In genomic region chr13:23754506-23754905, GRCh38 we compare ENCODE assay signal across 17 cellular contexts.
DNase-seq lines count a peak whose midpoint lies in the region; ATAC-seq and TF ChIP-seq lines count a peak whose summit lies in the region.
"Had no signal": no experiment of that assay in that cellular context is flagged by ENCODE, and none has a peak within 500 bp of the region (broad histone marks: within the 10 kb centered on the region; RNA-seq: fewer than 3 reads in every experiment).

No MANE protein-coding gene starts in this region.

- H3K27ac Mint-ChIP-seq in CD4-positive, alpha-beta T cell = peak overlapping the region; percentile 75
- H3K27ac Mint-ChIP-seq in activated naive CD4-positive, alpha-beta T cell treated with anti-CD3 and anti-CD28 coated beads for 36 hours = no peak overlapping the region
- no peak overlapping the region for H3K27ac Mint-ChIP-seq in WTC11

- H3K9me3 Mint-ChIP-seq in CD4-positive, alpha-beta T cell = no peaks in the 10 kb centered on the region
- no peaks in the 10 kb centered on the region for H3K9me3 Mint-ChIP-seq in activated naive CD4-positive, alpha-beta T cell treated with anti-CD3 and anti-CD28 coated beads for 36 hours
- no peaks in the 10 kb centered on the region for H3K9me3 Mint-ChIP-seq in WTC11

- peaks cover 67% of the 10 kb centered on the region for H3K4me1 ChIP-seq in KMS-11 (ENCODE audit: low read depth, poor library complexity, severe bottlenecking)
- H3K4me1 ChIP-seq: BLaER1 had no signal

- POLR2A ChIA-PET in CD4-positive, alpha-beta T cell (lab: Charles Lee) = interaction anchor here (1.0 kb wide), 1 partner anchor 11 kb away, joined by 5 read pairs; no protein-coding TSS in a partner anchor
- POLR2A ChIA-PET in WTC11 (lab: Charles Lee) = no interaction called here

- DNase-seq in CD4-positive, alpha-beta T cell = peak in 7 of 10 experiments; percentile 7 to 31 (median 18)
- peak; percentile 41 for DNase-seq in activated naive CD4-positive, alpha-beta T cell treated with anti-CD3 and anti-CD28 coated beads for 36 hours
- DNase-seq in lung microvascular endothelial cell (ENCODE audit: low read depth in 2 of 2) (peak; percentile 12 to 59), WTC11 (ENCODE audit: low spot score) (no peak)
- DNase-seq: anterior cingulate cortex, HCEC 1CT, KG1, NCI-H146, NCI-H446 treated with DMSO at 0.1 percent for 48 hours had no signal

- no peak overlapping the region for H3K27ac ChIP-seq in CD4-positive, alpha-beta T cell (ENCODE audit: low read depth, low read length)
- peak overlapping the region; percentile 98 for H3K27ac ChIP-seq in KMS-11
- H3K27ac ChIP-seq: BLaER1, SK-N-MC, thoracic aorta had no signal

- no peaks in the 10 kb centered on the region for H3K79me2 ChIP-seq in KMS-11 (ENCODE audit: insufficient read depth, low read depth)

- CTCF ChIA-PET in CD4-positive, alpha-beta T cell (lab: Charles Lee) = no interaction called here
- CTCF ChIA-PET in activated naive CD4-positive, alpha-beta T cell treated with anti-CD3 and anti-CD28 coated beads for 36 hours (lab: Charles Lee) = no interaction called here
- CTCF ChIA-PET in WTC11 (lab: Charles Lee) = interaction anchor here (0.8 kb wide), 1 partner anchor 13 kb away, joined by 3 read pairs; no protein-coding TSS in a partner anchor

- H3K27me3 ChIP-seq in CD4-positive, alpha-beta T cell (ENCODE audit: control insufficient read depth, insufficient read depth, low read length) = no peaks in the 10 kb centered on the region
- no peaks in the 10 kb centered on the region for H3K27me3 ChIP-seq in KMS-11 (ENCODE audit: insufficient read depth, low read depth)
- H3K27me3 ChIP-seq: BLaER1, ovary had no signal

- H3K36me3 ChIP-seq in KMS-11 (ENCODE audit: insufficient read depth) = no peaks in the 10 kb centered on the region
- H3K36me3 ChIP-seq: ovary, thoracic aorta had no signal

- no peak overlapping the region for H3K9ac ChIP-seq in KMS-11
- H3K9ac ChIP-seq: BLaER1 had no signal

- intact Hi-C loops in CD4-positive, alpha-beta T cell (cut with DNase I, micrococcal nuclease) = no loop called here
- intact Hi-C loops in activated naive CD4-positive, alpha-beta T cell treated with anti-CD3 and anti-CD28 coated beads for 36 hours (cut with micrococcal nuclease) = loop anchor here (5.0 to 10.0 kb wide), 3 partner anchors 197 to 377 kb away; no protein-coding TSS in a partner anchor

- peak overlapping the region; percentile 52 for H3K4me3 Mint-ChIP-seq in CD4-positive, alpha-beta T cell
- H3K4me3 Mint-ChIP-seq in activated naive CD4-positive, alpha-beta T cell treated with anti-CD3 and anti-CD28 coated beads for 36 hours = no peak overlapping the region
- H3K4me3 Mint-ChIP-seq in WTC11 = no peak overlapping the region

- ATAC-seq in CD4-positive, alpha-beta T cell (ENCODE audit: poor library complexity) = peak; percentile 86
- ATAC-seq in GM21717 (IDR thresholded peaks at IDR 0.05; ENCODE audit: unreplicated experiment) (no peak), HG03135 (IDR thresholded peaks at IDR 0.05; ENCODE audit: unreplicated experiment) (no peak), WTC11 (no peak), HG02970 (IDR thresholded peaks at IDR 0.05; ENCODE audit: low FRiP score, unreplicated experiment) (no peak)

- no peaks in the 10 kb centered on the region for H4K20me1 ChIP-seq in KMS-11 (ENCODE audit: insufficient read depth)
- H4K20me1 ChIP-seq: BLaER1 had no signal

- H3K4me3 ChIP-seq in KMS-11 (IDR thresholded peaks at IDR 0.05; ENCODE audit: insufficient read depth, low read depth, low read length) = no peak overlapping the region
- H3K4me3 ChIP-seq: BLaER1, ovary, SK-N-MC, thoracic aorta had no signal

- TF ChIP-seq CTCF in CD4-positive, alpha-beta T cell (IDR thresholded peaks at IDR 0.05) = no peak
- TF ChIP-seq CTCF in KMS-11 (conservative IDR thresholded peaks at IDR 0.05; ENCODE audit: low read depth, low read length) (no peak), WTC11 (IDR thresholded peaks at IDR 0.05) (no peak)

- no peak overlapping the region for H2AFZ ChIP-seq in KMS-11 (ENCODE audit: low read depth)

- peak overlapping the region; percentile 99 for H3K4me2 ChIP-seq in KMS-11
- H3K4me2 ChIP-seq: BLaER1 had no signal

- peaks cover 29% of the 10 kb centered on the region for H3K4me1 Mint-ChIP-seq in CD4-positive, alpha-beta T cell (ENCODE audit: low read depth)
- H3K4me1 Mint-ChIP-seq in activated naive CD4-positive, alpha-beta T cell treated with anti-CD3 and anti-CD28 coated beads for 36 hours (ENCODE audit: low read depth) = peaks cover 31% of the 10 kb centered on the region
- H3K4me1 Mint-ChIP-seq in WTC11 = peaks cover 28% of the 10 kb centered on the region

- H3K9me3 ChIP-seq in CD4-positive, alpha-beta T cell (ENCODE audit: control insufficient read depth, low read length) = no peaks in the 10 kb centered on the region
- H3K9me3 ChIP-seq: BLaER1, ovary, thoracic aorta had no signal

- no peaks in the 10 kb centered on the region for H3K27me3 Mint-ChIP-seq in CD4-positive, alpha-beta T cell
- no peaks in the 10 kb centered on the region for H3K27me3 Mint-ChIP-seq in activated naive CD4-positive, alpha-beta T cell treated with anti-CD3 and anti-CD28 coated beads for 36 hours (ENCODE audit: low read depth)
- H3K27me3 Mint-ChIP-seq in WTC11 (ENCODE audit: low read depth) = no peaks in the 10 kb centered on the region

- peaks cover 7% of the 10 kb centered on the region for H3K36me3 Mint-ChIP-seq in CD4-positive, alpha-beta T cell (ENCODE audit: low read depth)
- peaks cover 24% of the 10 kb centered on the region for H3K36me3 Mint-ChIP-seq in activated naive CD4-positive, alpha-beta T cell treated with anti-CD3 and anti-CD28 coated beads for 36 hours (ENCODE audit: low read depth)
- H3K36me3 Mint-ChIP-seq in WTC11 = peaks cover 6% of the 10 kb centered on the region; the same call in 1 of the 2 replicates

TF ChIP-seq in WTC11, 78 proteins besides CTCF, POLR2A, EP300 and RAD21 (continues in another document):
- TF ChIP-seq CREB1 (CRISPR knock-in tag; IDR thresholded peaks at IDR 0.05) (no peak), ZNF281 (CRISPR knock-in tag; IDR thresholded peaks at IDR 0.05) (no peak), HMGA2 (CRISPR knock-in tag; IDR thresholded peaks at IDR 0.05) (no peak), SP1 (CRISPR knock-in tag; conservative IDR thresholded peaks at IDR 0.05) (no peak), TP53 (CRISPR knock-in tag; IDR thresholded peaks at IDR 0.05) (no peak), NR1H2 (CRISPR knock-in tag; IDR thresholded peaks at IDR 0.05) (no peak), HMGXB4 (CRISPR knock-in tag; IDR thresholded peaks at IDR 0.05) (no peak), JUN (CRISPR knock-in tag; IDR thresholded peaks at IDR 0.05) (no peak), ZNF232 (CRISPR knock-in tag; IDR thresholded peaks at IDR 0.05) (no peak)
